In the genomic region with DNA sequence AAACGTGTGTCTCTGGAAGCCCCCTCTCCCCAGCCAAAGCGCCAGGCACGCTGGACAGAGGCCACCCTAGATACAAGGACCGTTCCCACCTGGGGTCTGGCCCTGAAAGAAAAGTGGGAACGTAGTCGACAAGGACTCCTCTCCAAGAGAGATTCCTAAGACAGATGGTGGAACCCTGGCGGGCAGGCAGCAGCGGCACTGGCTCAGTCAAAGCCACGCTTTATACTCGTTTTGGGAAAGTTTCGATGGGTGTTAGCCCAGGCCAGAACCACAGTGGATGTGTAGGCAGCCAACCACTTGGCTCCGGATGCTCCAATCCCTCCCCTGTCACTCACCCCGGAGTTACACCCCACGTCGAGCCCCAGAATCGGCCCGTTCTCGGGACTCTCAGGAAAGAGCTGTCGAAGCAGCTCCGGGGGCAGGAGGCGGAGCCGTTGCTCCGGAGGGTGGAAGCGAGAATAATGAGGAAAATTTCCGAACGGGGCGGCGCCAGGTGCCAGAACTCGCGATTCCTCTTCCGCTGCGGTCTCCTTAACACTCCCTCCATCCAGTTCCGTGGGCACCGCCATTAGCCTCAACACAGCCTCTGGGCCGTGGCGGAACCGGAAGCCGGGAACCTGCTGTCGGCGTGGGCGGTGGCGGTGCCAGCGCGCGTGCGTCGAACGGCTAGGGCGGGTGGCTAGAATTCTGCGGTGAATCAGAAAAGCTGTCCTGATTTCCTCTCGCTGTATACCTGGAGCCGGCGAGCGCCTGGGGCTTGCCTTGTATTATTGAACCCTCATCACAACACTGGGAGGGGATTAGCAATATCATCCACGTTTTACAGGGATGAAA, we compare ENCODE assay signal across 1 cellular context.
A peak's percentile ranks its signal among the peaks of the same experiment; 100 is the strongest.
TF ChIP-seq lines count a peak whose summit lies in the region.

TSS of gene BCDIN3D (minus strand) at position 588 of the 834 bp plus-strand sequence. CDS start at position 569, 19 bp downstream.

TF ChIP-seq in HepG2, 621 proteins besides CTCF, POLR2A, EP300 and RAD21 (continued from another document and continues in another):
- TF ChIP-seq KDM5B (CRISPR knock-in tag; IDR thresholded peaks at IDR 0.05; ENCODE audit: borderline replicate concordance) (peak; percentile 65; the same call in 1 of the 2 replicates), HMG20A (CRISPR knock-in tag; IDR thresholded peaks at IDR 0.05; ENCODE audit: borderline replicate concordance) (no peak), ATF5 (CRISPR knock-in tag; IDR thresholded peaks at IDR 0.05; ENCODE audit: low read depth) (no peak), ARNTL (CRISPR knock-in tag; IDR thresholded peaks at IDR 0.05) (no peak), ZNF841 (CRISPR knock-in tag; IDR thresholded peaks at IDR 0.05; ENCODE audit: borderline replicate concordance) (no peak), SOX5 (CRISPR knock-in tag; IDR thresholded peaks at IDR 0.05; ENCODE audit: borderline replicate concordance) (peak; percentile 24; the same call in 1 of the 2 replicates), RAD51 (IDR thresholded peaks at IDR 0.05; ENCODE audit: borderline replicate concordance) (no peak), RBFOX2 (IDR thresholded peaks at IDR 0.05; ENCODE audit: low read depth, low read length) (peak; percentile 93), ZSCAN31 (CRISPR knock-in tag; IDR thresholded peaks at IDR 0.05; ENCODE audit: low read depth) (peak; percentile 76; the same call in 1 of the 2 replicates), IRF9 (CRISPR knock-in tag; IDR thresholded peaks at IDR 0.05; ENCODE audit: borderline replicate concordance) (peak; percentile 68; the same call in 1 of the 2 replicates), DBP (CRISPR knock-in tag; IDR thresholded peaks at IDR 0.05; ENCODE audit: not compliant biosample characterization) (no peak), TBL1XR1 (IDR thresholded peaks at IDR 0.05; ENCODE audit: borderline replicate concordance, low read length, partially characterized antibody) (no peak), ZNF121 (CRISPR knock-in tag; IDR thresholded peaks at IDR 0.05) (0 out of 2 replicates have a peak, but pooled peaks have one; percentile 44), PITX1 (CRISPR knock-in tag; IDR thresholded peaks at IDR 0.05) (no peak; the same call in 1 of the 2 replicates), SUZ12 (IDR thresholded peaks at IDR 0.05; ENCODE audit: low read depth, low read length) (no peak), MEIS1 (CRISPR knock-in tag; IDR thresholded peaks at IDR 0.05; ENCODE audit: borderline replicate concordance) (peak; percentile 70; the same call in 1 of the 2 replicates), FOXA3 (CRISPR knock-in tag; IDR thresholded peaks at IDR 0.05) (0 out of 2 replicates have a peak, but pooled peaks have one; percentile 20), ZBTB40 (IDR thresholded peaks at IDR 0.05) (no peak), ZBTB40 (CRISPR knock-in tag; IDR thresholded peaks at IDR 0.05) (peak; percentile 39; the same call in 1 of the 2 replicates)
- TF ChIP-seq, protein P1, sequence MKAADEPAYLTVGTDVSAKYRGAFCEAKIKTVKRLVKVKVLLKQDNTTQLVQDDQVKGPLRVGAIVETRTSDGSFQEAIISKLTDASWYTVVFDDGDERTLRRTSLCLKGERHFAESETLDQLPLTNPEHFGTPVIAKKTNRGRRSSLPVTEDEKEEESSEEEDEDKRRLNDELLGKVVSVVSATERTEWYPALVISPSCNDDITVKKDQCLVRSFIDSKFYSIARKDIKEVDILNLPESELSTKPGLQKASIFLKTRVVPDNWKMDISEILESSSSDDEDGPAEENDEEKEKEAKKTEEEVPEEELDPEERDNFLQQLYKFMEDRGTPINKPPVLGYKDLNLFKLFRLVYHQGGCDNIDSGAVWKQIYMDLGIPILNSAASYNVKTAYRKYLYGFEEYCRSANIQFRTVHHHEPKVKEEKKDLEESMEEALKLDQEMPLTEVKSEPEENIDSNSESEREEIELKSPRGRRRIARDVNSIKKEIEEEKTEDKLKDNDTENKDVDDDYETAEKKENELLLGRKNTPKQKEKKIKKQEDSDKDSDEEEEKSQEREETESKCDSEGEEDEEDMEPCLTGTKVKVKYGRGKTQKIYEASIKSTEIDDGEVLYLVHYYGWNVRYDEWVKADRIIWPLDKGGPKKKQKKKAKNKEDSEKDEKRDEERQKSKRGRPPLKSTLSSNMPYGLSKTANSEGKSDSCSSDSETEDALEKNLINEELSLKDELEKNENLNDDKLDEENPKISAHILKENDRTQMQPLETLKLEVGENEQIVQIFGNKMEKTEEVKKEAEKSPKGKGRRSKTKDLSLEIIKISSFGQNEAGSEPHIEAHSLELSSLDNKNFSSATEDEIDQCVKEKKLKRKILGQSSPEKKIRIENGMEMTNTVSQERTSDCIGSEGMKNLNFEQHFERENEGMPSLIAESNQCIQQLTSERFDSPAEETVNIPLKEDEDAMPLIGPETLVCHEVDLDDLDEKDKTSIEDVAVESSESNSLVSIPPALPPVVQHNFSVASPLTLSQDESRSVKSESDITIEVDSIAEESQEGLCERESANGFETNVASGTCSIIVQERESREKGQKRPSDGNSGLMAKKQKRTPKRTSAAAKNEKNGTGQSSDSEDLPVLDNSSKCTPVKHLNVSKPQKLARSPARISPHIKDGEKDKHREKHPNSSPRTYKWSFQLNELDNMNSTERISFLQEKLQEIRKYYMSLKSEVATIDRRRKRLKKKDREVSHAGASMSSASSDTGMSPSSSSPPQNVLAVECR (CRISPR knock-in tag; IDR thresholded peaks at IDR 0.05; ENCODE audit: borderline replicate concordance): peak; percentile 54; the same call in 1 of the 2 replicates
- TF ChIP-seq, protein P2, sequence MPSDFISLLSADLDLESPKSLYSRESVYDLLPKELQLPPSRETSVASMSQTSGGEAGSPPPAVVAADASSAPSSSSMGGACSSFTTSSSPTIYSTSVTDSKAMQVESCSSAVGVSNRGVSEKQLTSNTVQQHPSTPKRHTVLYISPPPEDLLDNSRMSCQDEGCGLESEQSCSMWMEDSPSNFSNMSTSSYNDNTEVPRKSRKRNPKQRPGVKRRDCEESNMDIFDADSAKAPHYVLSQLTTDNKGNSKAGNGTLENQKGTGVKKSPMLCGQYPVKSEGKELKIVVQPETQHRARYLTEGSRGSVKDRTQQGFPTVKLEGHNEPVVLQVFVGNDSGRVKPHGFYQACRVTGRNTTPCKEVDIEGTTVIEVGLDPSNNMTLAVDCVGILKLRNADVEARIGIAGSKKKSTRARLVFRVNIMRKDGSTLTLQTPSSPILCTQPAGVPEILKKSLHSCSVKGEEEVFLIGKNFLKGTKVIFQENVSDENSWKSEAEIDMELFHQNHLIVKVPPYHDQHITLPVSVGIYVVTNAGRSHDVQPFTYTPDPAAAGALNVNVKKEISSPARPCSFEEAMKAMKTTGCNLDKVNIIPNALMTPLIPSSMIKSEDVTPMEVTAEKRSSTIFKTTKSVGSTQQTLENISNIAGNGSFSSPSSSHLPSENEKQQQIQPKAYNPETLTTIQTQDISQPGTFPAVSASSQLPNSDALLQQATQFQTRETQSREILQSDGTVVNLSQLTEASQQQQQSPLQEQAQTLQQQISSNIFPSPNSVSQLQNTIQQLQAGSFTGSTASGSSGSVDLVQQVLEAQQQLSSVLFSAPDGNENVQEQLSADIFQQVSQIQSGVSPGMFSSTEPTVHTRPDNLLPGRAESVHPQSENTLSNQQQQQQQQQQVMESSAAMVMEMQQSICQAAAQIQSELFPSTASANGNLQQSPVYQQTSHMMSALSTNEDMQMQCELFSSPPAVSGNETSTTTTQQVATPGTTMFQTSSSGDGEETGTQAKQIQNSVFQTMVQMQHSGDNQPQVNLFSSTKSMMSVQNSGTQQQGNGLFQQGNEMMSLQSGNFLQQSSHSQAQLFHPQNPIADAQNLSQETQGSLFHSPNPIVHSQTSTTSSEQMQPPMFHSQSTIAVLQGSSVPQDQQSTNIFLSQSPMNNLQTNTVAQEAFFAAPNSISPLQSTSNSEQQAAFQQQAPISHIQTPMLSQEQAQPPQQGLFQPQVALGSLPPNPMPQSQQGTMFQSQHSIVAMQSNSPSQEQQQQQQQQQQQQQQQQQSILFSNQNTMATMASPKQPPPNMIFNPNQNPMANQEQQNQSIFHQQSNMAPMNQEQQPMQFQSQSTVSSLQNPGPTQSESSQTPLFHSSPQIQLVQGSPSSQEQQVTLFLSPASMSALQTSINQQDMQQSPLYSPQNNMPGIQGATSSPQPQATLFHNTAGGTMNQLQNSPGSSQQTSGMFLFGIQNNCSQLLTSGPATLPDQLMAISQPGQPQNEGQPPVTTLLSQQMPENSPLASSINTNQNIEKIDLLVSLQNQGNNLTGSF (CRISPR knock-in tag; IDR thresholded peaks at IDR 0.05): peak; percentile 60
